In the genomic region with DNA sequence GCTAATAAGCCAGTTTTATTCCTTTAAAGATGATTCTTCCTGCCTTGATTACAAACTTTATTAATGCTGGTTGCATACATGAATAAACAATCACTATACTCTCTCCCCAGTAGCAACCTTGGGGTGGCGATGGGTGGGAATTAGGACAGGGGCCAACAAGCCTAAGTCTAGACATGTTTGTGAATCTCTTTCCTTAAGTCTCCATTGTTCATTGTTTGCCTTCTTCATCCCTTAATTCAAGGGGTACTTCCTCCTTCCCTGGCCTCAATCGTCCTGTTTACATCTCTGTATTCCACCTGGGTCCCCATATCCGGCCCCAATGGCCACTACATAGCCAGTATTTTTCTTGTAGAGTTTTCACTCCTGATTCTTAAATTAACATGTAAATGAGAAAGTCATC, we compare ENCODE assay signal across 16 cellular contexts.
DNase-seq lines count a peak whose midpoint lies in the region; ATAC-seq and TF ChIP-seq lines count a peak whose summit lies in the region.
"Had no signal": no experiment of that assay in that cellular context is flagged by ENCODE, and none has a peak within 500 bp of the region (broad histone marks: within the 10 kb centered on the region; RNA-seq: fewer than 3 reads in every experiment).

No MANE protein-coding gene starts in this region.

- no peak for ATAC-seq in HG02678 (IDR thresholded peaks at IDR 0.05; ENCODE audit: unreplicated experiment)

- peaks cover 61% of the 10 kb centered on the region for H3K4me1 Mint-ChIP-seq in endothelial cell (ENCODE audit: unreplicated experiment)
- H3K4me1 Mint-ChIP-seq in activated CD4-positive, alpha-beta memory T cell treated with anti-CD3 and anti-CD28 coated beads for 36 hours (ENCODE audit: low read depth), result no peaks in the 10 kb centered on the region

- H3K36me3 Mint-ChIP-seq in endothelial cell (ENCODE audit: low read depth, unreplicated experiment), result peaks cover 23% of the 10 kb centered on the region
- H3K36me3 Mint-ChIP-seq in activated CD4-positive, alpha-beta memory T cell treated with anti-CD3 and anti-CD28 coated beads for 36 hours, result no peaks in the 10 kb centered on the region

- peak overlapping the region; percentile 95 for H3K27ac ChIP-seq in OCI-LY3 (ENCODE audit: low read length)
- H3K27ac ChIP-seq in parathyroid adenoma, result peak overlapping the region; percentile 81
- H3K27ac ChIP-seq in esophagus squamous epithelium, result peak overlapping the region in 2 of 4 donors; percentile 48 to 60

- H4K20me1 ChIP-seq in OCI-LY3 (ENCODE audit: insufficient read depth, low read length), result no peaks in the 10 kb centered on the region

- H3K79me2 ChIP-seq in OCI-LY3 (ENCODE audit: low read length) (peaks cover 6% of the 10 kb centered on the region; the same call in 1 of the 2 replicates), parathyroid adenoma (peaks cover 2% of the 10 kb centered on the region)

- H3K4me3 ChIP-seq in OCI-LY3 (ENCODE audit: low read length) (no peak overlapping the region), parathyroid adenoma (ENCODE audit: low read depth, low read length) (no peak overlapping the region), esophagus squamous epithelium (no peak overlapping the region)
- H3K4me3 ChIP-seq: colonic mucosa, skin epidermis had no signal

- H3K9me3 Mint-ChIP-seq in endothelial cell (ENCODE audit: unreplicated experiment), result no peaks in the 10 kb centered on the region
- H3K9me3 Mint-ChIP-seq in activated CD4-positive, alpha-beta memory T cell treated with anti-CD3 and anti-CD28 coated beads for 36 hours, result no peaks in the 10 kb centered on the region
- H3K9me3 Mint-ChIP-seq: activated T-cell treated with anti-CD3 and anti-CD28 coated beads, Interleukin-2, amount 50 U/mL, for 24 hours; T-helper 2 cell treated with Interferon-gamma antibody and Interleukin-4, amounts not matched to agents 5 μg/mL and 100 μg/mL, for 36 hours had no signal

- no peak for TF ChIP-seq POLR2A in esophagus squamous epithelium (IDR thresholded peaks at IDR 0.05)

- H3K27ac Mint-ChIP-seq in endothelial cell (ENCODE audit: unreplicated experiment), result peak overlapping the region; percentile 96
- no peak overlapping the region for H3K27ac Mint-ChIP-seq in activated CD4-positive, alpha-beta memory T cell treated with anti-CD3 and anti-CD28 coated beads for 36 hours
- H3K27ac Mint-ChIP-seq: activated T-cell treated with anti-CD3 and anti-CD28 coated beads, Interleukin-2, amount 50 U/mL, for 24 hours; T-helper 2 cell treated with Interferon-gamma antibody and Interleukin-4, amounts not matched to agents 5 μg/mL and 100 μg/mL, for 36 hours had no signal

- intact Hi-C loops in esophagus squamous epithelium (cut with DNase I), result no loop called here
- intact Hi-C loops in activated CD4-positive, alpha-beta memory T cell treated with anti-CD3 and anti-CD28 coated beads for 36 hours (cut with micrococcal nuclease), result no loop called here

- H3K36me3 ChIP-seq in OCI-LY3 (replicated peaks; ENCODE audit: low read depth, low read length), result peaks cover 16% of the 10 kb centered on the region
- H3K36me3 ChIP-seq in parathyroid adenoma (ENCODE audit: control insufficient read depth, insufficient read depth, low read length), result no peaks in the 10 kb centered on the region
- no peaks in the 10 kb centered on the region for H3K36me3 ChIP-seq in esophagus squamous epithelium
- H3K36me3 ChIP-seq: colonic mucosa had no signal

- H3K4me1 ChIP-seq in OCI-LY3 (ENCODE audit: low read length), result peaks cover 64% of the 10 kb centered on the region
- peaks cover 34% of the 10 kb centered on the region for H3K4me1 ChIP-seq in parathyroid adenoma
- peaks cover 4 to 27% (median 14%) of the 10 kb centered on the region in 3 donors for H3K4me1 ChIP-seq in esophagus squamous epithelium
- H3K4me1 ChIP-seq: colonic mucosa had no signal

- H3K27me3 Mint-ChIP-seq in endothelial cell (ENCODE audit: unreplicated experiment), result peaks cover 6% of the 10 kb centered on the region
- H3K27me3 Mint-ChIP-seq in activated CD4-positive, alpha-beta memory T cell treated with anti-CD3 and anti-CD28 coated beads for 36 hours, result no peaks in the 10 kb centered on the region
- H3K27me3 Mint-ChIP-seq: activated T-cell treated with anti-CD3 and anti-CD28 coated beads, Interleukin-2, amount 50 U/mL, for 24 hours had no signal

- H2AFZ ChIP-seq in OCI-LY3 (ENCODE audit: low read depth, low read length) (no peak overlapping the region), parathyroid adenoma (peak overlapping the region; percentile 69)

- TF ChIP-seq CTCF in OCI-LY3 (IDR thresholded peaks at IDR 0.05; ENCODE audit: low read depth, low read length), result no peak
- no peak for TF ChIP-seq CTCF in endothelial cell (IDR thresholded peaks at IDR 0.05; ENCODE audit: unreplicated experiment)
- no peak for TF ChIP-seq CTCF in parathyroid adenoma (IDR thresholded peaks at IDR 0.05)
- no peak for TF ChIP-seq CTCF in esophagus squamous epithelium (IDR thresholded peaks at IDR 0.05)

- CTCF ChIA-PET in activated CD4-positive, alpha-beta memory T cell treated with anti-CD3 and anti-CD28 coated beads for 36 hours (lab: Charles Lee), result no interaction called here

- H3K4me2 ChIP-seq in OCI-LY3 (ENCODE audit: low read length), result 0 out of 2 replicates have a peak overlapping the region, but pooled peaks have one; percentile 2
- no peak overlapping the region for H3K4me2 ChIP-seq in parathyroid adenoma (ENCODE audit: low read length)

- WGBS in esophagus squamous epithelium, 2 donors, result 31 to 35% methylated on average over 3 of the region's 3 CpGs

- no peaks in the 10 kb centered on the region for H3K27me3 ChIP-seq in OCI-LY3 (ENCODE audit: low read depth, low read length)
- no peaks in the 10 kb centered on the region for H3K27me3 ChIP-seq in parathyroid adenoma (ENCODE audit: control insufficient read depth, insufficient read depth, low read length)
- H3K27me3 ChIP-seq in esophagus squamous epithelium, result no peaks in the 10 kb centered on the region
- H3K27me3 ChIP-seq: colonic mucosa had no signal

- H3K9ac ChIP-seq in OCI-LY3 (ENCODE audit: low read length) (no peak overlapping the region), parathyroid adenoma (no peak overlapping the region)

- POLR2A ChIA-PET in activated CD4-positive, alpha-beta memory T cell treated with anti-CD3 and anti-CD28 coated beads for 36 hours (lab: Charles Lee), result no interaction called here

- H3K4me3 Mint-ChIP-seq in endothelial cell (ENCODE audit: unreplicated experiment), result no peak overlapping the region
- no peak overlapping the region for H3K4me3 Mint-ChIP-seq in activated CD4-positive, alpha-beta memory T cell treated with anti-CD3 and anti-CD28 coated beads for 36 hours
- H3K4me3 Mint-ChIP-seq: activated T-cell treated with anti-CD3 and anti-CD28 coated beads, Interleukin-2, amount 50 U/mL, for 24 hours; T-helper 2 cell treated with Interferon-gamma antibody and Interleukin-4, amounts not matched to agents 5 μg/mL and 100 μg/mL, for 36 hours had no signal

- peak; percentile 44 for DNase-seq in Daoy (ENCODE audit: low read depth)
- peak; percentile 23 for DNase-seq in endothelial cell (ENCODE audit: low spot score)
- DNase-seq in esophagus squamous epithelium (lab: John Stamatoyannopoulos, UW), result no peak
- no peak for DNase-seq in hypothalamus (lab: John Stamatoyannopoulos, UW)
- no peak for DNase-seq in activated CD4-positive, alpha-beta memory T cell treated with anti-CD3 and anti-CD28 coated beads for 36 hours
- DNase-seq: activated CD4-positive, alpha-beta T cell treated with anti-CD3 and anti-CD28 coated beads for 4 hours; activated T-cell treated with anti-CD3 and anti-CD28 coated beads, Interleukin-2, amount 50 U/mL, for 24 hours; colonic mucosa; NCI-H1092 treated with DMSO at 0.1 percent for 48 hours; NCI-H345; stimulated activated naive CD4-positive, alpha-beta T cell had no signal

- H3K9me3 ChIP-seq in OCI-LY3 (ENCODE audit: insufficient read depth, low read length) (no peaks in the 10 kb centered on the region), parathyroid adenoma (ENCODE audit: control insufficient read depth, low read length) (no peaks in the 10 kb centered on the region), esophagus squamous epithelium (no peaks in the 10 kb centered on the region)
- H3K9me3 ChIP-seq: colonic mucosa had no signal

Comparison
In these comparisons a context has a peak if more than half of its experiments do, and no peak if none do; other contexts are left out.
1. DNase-seq: peak in Daoy (single experiment) and endothelial cell (single experiment); none in esophagus squamous epithelium (single experiment), hypothalamus (0 of 51) and activated CD4-positive, alpha-beta memory T cell treated with anti-CD3 and anti-CD28 coated beads for 36 hours (single experiment).